In genomic region chr1:40898434-40898900, GRCh38 we compare ENCODE assay signal across 11 cellular contexts. TPM values are rescaled to one million over a fixed set of nuclear protein-coding genes. Genes with fewer than 3 reads are reported as not detected.
A peak's percentile ranks its signal among the peaks of the same experiment; 100 is the strongest.
DNase-seq lines count a peak whose midpoint lies in the region; ATAC-seq and TF ChIP-seq lines count a peak whose summit lies in the region.
"Had no signal": no experiment of that assay in that cellular context is flagged by ENCODE, and none has a peak within 500 bp of the region (broad histone marks: within the 10 kb centered on the region; RNA-seq: fewer than 3 reads in every experiment).

No MANE protein-coding gene starts in this region.

- H3K27ac Mint-ChIP-seq in Caco-2 (ENCODE audit: unreplicated experiment), result peak overlapping the region; percentile 67
- H3K27ac Mint-ChIP-seq: dendritic cell treated with granulocyte-macrophage colony-stimulating factor and Interleukin-4, amounts not matched to agents 40 ng/mL and 50 ng/mL, for 4 days had no signal

- H3K4me1 Mint-ChIP-seq in Caco-2 (ENCODE audit: low read depth, unreplicated experiment), result peaks cover 13% of the 10 kb centered on the region

- intact Hi-C loops in Caco-2 (cut with micrococcal nuclease; ENCODE audit: unreplicated experiment), result no loop called here
- intact Hi-C loops in mammary epithelial cell (cut with micrococcal nuclease), result no loop called here
- intact Hi-C loops in psoas muscle (cut with DNase I), result no loop called here

- peak overlapping the region; percentile 10 for H3K9ac ChIP-seq in mammary epithelial cell (ENCODE audit: insufficient read depth, low read length)

- WGBS in mammary epithelial cell (ENCODE audit: low coverage, missing lambda C conversion rate), result 5% methylated on average over 4 of the region's 4 CpGs
- WGBS in psoas muscle, 3 donors, result 47 to 58% (median 48%) methylated on average over 4 of the region's 4 CpGs

- no peak overlapping the region for H2AFZ ChIP-seq in mammary epithelial cell (ENCODE audit: low read depth, low read length)

- no peaks in the 10 kb centered on the region for H3K27me3 Mint-ChIP-seq in Caco-2 (ENCODE audit: insufficient read depth, unreplicated experiment)

- peak; percentile 66 for ATAC-seq in omental fat pad (ENCODE audit: low FRiP score)
- ATAC-seq in psoas muscle, result no peak
- ATAC-seq in HG03039 (IDR thresholded peaks at IDR 0.05; ENCODE audit: unreplicated experiment), result no peak
- no peak for ATAC-seq in HG02798 (IDR thresholded peaks at IDR 0.05; ENCODE audit: poor library complexity, unreplicated experiment)
- ATAC-seq: activated T-cell treated with anti-CD3 and anti-CD28 coated beads, Interleukin-2, amount 50 U/mL, for 4 hours had no signal

- H3K4me3 ChIP-seq in Caco-2 (ENCODE audit: low read depth, low read length) (no peak overlapping the region), mammary epithelial cell (replicated peaks in 1 of 3; ENCODE audit: insufficient read depth in 1 of 3, low read depth in 2 of 3, low read length in 3 of 3) (no peak overlapping the region), psoas muscle (no peak overlapping the region)
- H3K4me3 ChIP-seq: ovary had no signal

- H3K4me1 ChIP-seq in Caco-2 (peaks cover 26% of the 10 kb centered on the region), mammary epithelial cell (ENCODE audit: insufficient read depth, low read length) (peaks cover 55% of the 10 kb centered on the region), psoas muscle (no peaks in the 10 kb centered on the region)

- TF ChIP-seq CTCF in Caco-2 (IDR thresholded peaks at IDR 0.05; ENCODE audit: insufficient read depth in 1 of 2, low read depth in 1 of 2, low read length in 1 of 2, severe bottlenecking in 1 of 2, unreplicated experiment in 1 of 2) (no peak), mammary epithelial cell (conservative IDR thresholded peaks at IDR 0.05 in 1 of 2, IDR thresholded peaks at IDR 0.05 in 1 of 2; ENCODE audit: extremely low read depth in 1 of 2, insufficient read depth in 1 of 2, low read depth in 1 of 2, low read length in 2 of 2) (no peak), omental fat pad (IDR thresholded peaks at IDR 0.05) (no peak), psoas muscle (IDR thresholded peaks at IDR 0.05) (no peak)

- H3K9me3 ChIP-seq in Caco-2 (peaks cover 7% of the 10 kb centered on the region; the same call in 1 of the 2 replicates), mammary epithelial cell (replicated peaks; ENCODE audit: insufficient read depth, low read length) (peaks cover 17% of the 10 kb centered on the region), psoas muscle (no peaks in the 10 kb centered on the region)

- H3K79me2 ChIP-seq in mammary epithelial cell (ENCODE audit: insufficient read depth, low read length), result no peaks in the 10 kb centered on the region

- H3K27ac ChIP-seq in mammary epithelial cell (ENCODE audit: insufficient read depth, low read depth, low read length) (peak overlapping the region; percentile 79), psoas muscle (no peak overlapping the region)
- H3K27ac ChIP-seq: ovary had no signal

- H3K36me3 ChIP-seq in Caco-2 (ENCODE audit: control insufficient read depth, insufficient read depth, low read length) (no peaks in the 10 kb centered on the region), mammary epithelial cell (ENCODE audit: insufficient read depth, low read length) (no peaks in the 10 kb centered on the region), psoas muscle (ENCODE audit: insufficient read depth in 1 of 2, low read depth in 1 of 2) (no peaks in the 10 kb centered on the region)
- H3K36me3 ChIP-seq: ovary had no signal

- peak overlapping the region; percentile 66 for H3K4me2 ChIP-seq in mammary epithelial cell (ENCODE audit: insufficient read depth, low read depth, low read length)

- no peak overlapping the region for H3K4me3 Mint-ChIP-seq in Caco-2 (ENCODE audit: unreplicated experiment)
- H3K4me3 Mint-ChIP-seq: activated T-cell treated with anti-CD3 and anti-CD28 coated beads, Interleukin-2, amount 50 U/mL, for 4 hours; dendritic cell treated with granulocyte-macrophage colony-stimulating factor and Interleukin-4, amounts not matched to agents 40 ng/mL and 50 ng/mL, for 4 days had no signal

- BruUV-seq in Caco-2 (replicated peaks; lab: Mats Ljungman, UMichigan), result no TSS peak
- BruUV-seq in mammary epithelial cell (replicated peaks; lab: Mats Ljungman, UMichigan), result no TSS peak

- dilution Hi-C loops in mammary epithelial cell (cut with HindIII; ENCODE audit: low sequenced_read_pairs), result no loop called here

- H3K27me3 ChIP-seq in Caco-2 (replicated peaks; ENCODE audit: control insufficient read depth, insufficient read depth, low read length), result no peaks in the 10 kb centered on the region
- H3K27me3 ChIP-seq in mammary epithelial cell (ENCODE audit: insufficient read depth, low read length), result no peaks in the 10 kb centered on the region
- no peaks in the 10 kb centered on the region for H3K27me3 ChIP-seq in psoas muscle (ENCODE audit: insufficient read depth in 3 of 3, low read length in 2 of 3)
- H3K27me3 ChIP-seq: ovary had no signal

- H3K36me3 Mint-ChIP-seq in Caco-2 (ENCODE audit: insufficient read depth, unreplicated experiment), result no peaks in the 10 kb centered on the region

- in situ Hi-C loops in mammary epithelial cell (cut with MboI; ENCODE audit: low sequenced_read_pairs in 2 of 2), result no loop called here

- POLR2A ChIA-PET in Caco-2 (lab: Charles Lee), result no interaction called here

- peaks cover 15% of the 10 kb centered on the region for H3K9me3 Mint-ChIP-seq in Caco-2 (ENCODE audit: unreplicated experiment)

- DNase-seq in Caco-2 (no peak), LoVo (ENCODE audit: low spot score) (peak; percentile 7), mammary epithelial cell (peak; percentile 83), omental fat pad (ENCODE audit: low spot score) (peak; percentile 31), psoas muscle (no peak), pons (ENCODE audit: low spot score) (no peak)
- DNase-seq: activated T-cell treated with anti-CD3 and anti-CD28 coated beads, Interleukin-2, amount 50 U/mL, for 4 hours had no signal

- no peaks in the 10 kb centered on the region for H4K20me1 ChIP-seq in mammary epithelial cell (ENCODE audit: insufficient read depth, low read length)

- CTCF ChIA-PET in Caco-2 (lab: Charles Lee) (no interaction called here), mammary epithelial cell (lab: Charles Lee; ENCODE audit: low non-redundant PET) (interaction anchor here (0.6 to 0.8 kb wide), 2 partner anchors 23 to 28 kb away, joined by 4 read pairs; no protein-coding TSS in a partner anchor)

RNA-seq across cellular contexts. Expression of gene CITED4, which starts 36.3 kb away (rescaled TPM):
- 17.8 and 19.5 TPM in 2 replicates for total RNA-seq in Caco-2 (2022)
- 100 to 1,000 TPM in 1 of 2 donors, 10 to 100 TPM in 1; 54.8 to 140 TPM for total RNA-seq in mammary epithelial cell
- polyA plus RNA-seq in mammary epithelial cell, result 27.5 TPM
- 24.0 TPM for polyA minus RNA-seq in mammary epithelial cell
- 10 to 100 TPM in 3 of 4 donors, 1 to 10 TPM in 1; 5.8 to 21.6 (median 13.6) TPM for total RNA-seq in omental fat pad
- total RNA-seq in psoas muscle, result 10 to 100 TPM; 16.0 to 24.7 (median 18.6) TPM
- 10 to 100 TPM in 1 of 3 donors, 1 to 10 TPM in 2; 5.6 to 40.9 (median 6.6) TPM for polyA plus RNA-seq in psoas muscle

Comparison
In these comparisons a context has a peak if more than half of its experiments do, and no peak if none do; other contexts are left out.
1. DNase-seq: peak in LoVo (single experiment), mammary epithelial cell (single experiment) and omental fat pad (single experiment); none in Caco-2 (0 of 2), psoas muscle (0 of 2) and pons (single experiment).